ENCODE assay signal across 9 cellular contexts in genomic region chr17:31394544-31394943, GRCh38. TPM values are rescaled to one million over a fixed set of nuclear protein-coding genes. Genes with fewer than 3 reads are reported as not detected.
DNase-seq lines count a peak whose midpoint lies in the region; ATAC-seq and TF ChIP-seq lines count a peak whose summit lies in the region.
"Had no signal": no experiment of that assay in that cellular context is flagged by ENCODE, and none has a peak within 500 bp of the region (broad histone marks: within the 10 kb centered on the region; RNA-seq: fewer than 3 reads in every experiment).

No MANE protein-coding gene starts in this region.

- no peak overlapping the region for H3K4me3 ChIP-seq in fibroblast of lung (replicated peaks in 1 of 4; ENCODE audit: control extremely low read depth in 1 of 4, insufficient read depth in 1 of 4, low read depth in 3 of 4, low read length in 4 of 4)

- TF ChIP-seq CTCF in fibroblast of lung (conservative IDR thresholded peaks at IDR 0.05 in 1 of 2, IDR thresholded peaks at IDR 0.05 in 1 of 2; ENCODE audit: low read depth in 1 of 2, low read length in 2 of 2), result no peak

- H3K27me3 ChIP-seq in fibroblast of lung (ENCODE audit: control insufficient read depth, insufficient read depth, low read length), result peaks cover 29% of the 10 kb centered on the region

- H3K27ac Mint-ChIP-seq in activated CD4-positive, alpha-beta T cell treated with anti-CD3 and anti-CD28 coated beads, Interleukin-2, amount 10 ng/mL, durations not matched to agents 24 days and 14 days, result no peak overlapping the region

- H3K27ac ChIP-seq in fibroblast of lung (ENCODE audit: insufficient read depth, low read length), result no peak overlapping the region
- H3K27ac ChIP-seq: C4-2B had no signal

- H3K9me3 Mint-ChIP-seq in activated CD4-positive, alpha-beta T cell treated with anti-CD3 and anti-CD28 coated beads, Interleukin-2, amount 10 ng/mL, durations not matched to agents 24 days and 14 days, result no peaks in the 10 kb centered on the region

- no peak overlapping the region for H3K9ac ChIP-seq in fibroblast of lung (ENCODE audit: insufficient read depth, low read length)

- no peak overlapping the region for H3K4me2 ChIP-seq in fibroblast of lung (ENCODE audit: extremely low read depth, insufficient read depth, low read length)

- H3K9me3 ChIP-seq in fibroblast of lung (ENCODE audit: control insufficient read depth, insufficient read depth, low read depth, low read length), result no peaks in the 10 kb centered on the region

- peaks cover 6% of the 10 kb centered on the region for H3K4me1 Mint-ChIP-seq in activated CD4-positive, alpha-beta T cell treated with anti-CD3 and anti-CD28 coated beads, Interleukin-2, amount 10 ng/mL, durations not matched to agents 24 days and 14 days

- no peaks in the 10 kb centered on the region for H3K36me3 ChIP-seq in fibroblast of lung (ENCODE audit: control insufficient read depth, insufficient read depth, low read length)

- intact Hi-C loops in activated CD4-positive, alpha-beta T cell treated with anti-CD3 and anti-CD28 coated beads, Interleukin-2, amount 10 ng/mL, durations not matched to agents 24 days and 14 days (cut with micrococcal nuclease), result no loop called here

- ATAC-seq in HG03280 (IDR thresholded peaks at IDR 0.05; ENCODE audit: unreplicated experiment) (no peak), GM19397 (IDR thresholded peaks at IDR 0.05; ENCODE audit: unreplicated experiment) (no peak)

- DNase-seq in activated gamma-delta T cell treated with Interleukin-2 at 50 U/mL for 16 hours (peak; percentile 37), activated gamma-delta T cell (lab: John Stamatoyannopoulos, UW) (no peak), fibroblast of lung (ENCODE audit: low read depth in 2 of 2) (peak; percentile 62 to 79), nucleus accumbens (lab: John Stamatoyannopoulos, UW) (peak in 32 of 56 donors; percentile 19 to 76 (median 40)), NCI-H1092 treated with DMSO at 0.1 percent for 48 hours (lab: John Stamatoyannopoulos, UW) (no peak)
- peak; percentile 87 for DNase-seq in activated CD4-positive, alpha-beta T cell treated with anti-CD3 and anti-CD28 coated beads, Interleukin-2, amount 10 ng/mL, durations not matched to agents 24 days and 14 days

- H2AFZ ChIP-seq in fibroblast of lung (ENCODE audit: low read length), result no peak overlapping the region

- peaks cover 47% of the 10 kb centered on the region for H3K27me3 Mint-ChIP-seq in activated CD4-positive, alpha-beta T cell treated with anti-CD3 and anti-CD28 coated beads, Interleukin-2, amount 10 ng/mL, durations not matched to agents 24 days and 14 days

- H3K79me2 ChIP-seq in fibroblast of lung (ENCODE audit: control insufficient read depth, insufficient read depth, low read length), result no peaks in the 10 kb centered on the region

- peaks cover 2% of the 10 kb centered on the region for H4K20me1 ChIP-seq in fibroblast of lung (ENCODE audit: control insufficient read depth, extremely low read depth, insufficient read depth, low read length)

- H3K4me3 Mint-ChIP-seq in activated CD4-positive, alpha-beta T cell treated with anti-CD3 and anti-CD28 coated beads, Interleukin-2, amount 10 ng/mL, durations not matched to agents 24 days and 14 days, result no peak overlapping the region

- no peaks in the 10 kb centered on the region for H3K36me3 Mint-ChIP-seq in activated CD4-positive, alpha-beta T cell treated with anti-CD3 and anti-CD28 coated beads, Interleukin-2, amount 10 ng/mL, durations not matched to agents 24 days and 14 days (ENCODE audit: low read depth)

- no peaks in the 10 kb centered on the region for H3K4me1 ChIP-seq in fibroblast of lung (ENCODE audit: control insufficient read depth, extremely low read depth, insufficient read depth, low read length)

RNA-seq across cellular contexts. Expression of gene RAB11FIP4, which starts 3.1 kb away (rescaled TPM):
- 24.3 and 26.4 TPM in 2 replicates for total RNA-seq in activated CD4-positive, alpha-beta T cell treated with anti-CD3 and anti-CD28 coated beads, Interleukin-2, amount 10 ng/mL, durations not matched to agents 24 days and 14 days
- total RNA-seq in fibroblast of lung, result 0.66 and 1.8 TPM in 2 replicates
- polyA plus RNA-seq in fibroblast of lung, result 0.14 and 0.16 TPM in 2 replicates
- 0.27 and 0.43 TPM in 2 replicates for polyA plus RNA-seq in fibroblast of lung (2012)
- 1.1 TPM in 1 of 2 replicates, not detected in the other for polyA minus RNA-seq in fibroblast of lung (ENCODE audit: low replicate concordance)

Comparison
In these comparisons a context has a peak if more than half of its experiments do, and no peak if none do; other contexts are left out.
1. DNase-seq: peak in activated gamma-delta T cell treated with Interleukin-2 at 50 U/mL for 16 hours (single experiment), activated CD4-positive, alpha-beta T cell treated with anti-CD3 and anti-CD28 coated beads, Interleukin-2, amount 10 ng/mL, durations not matched to agents 24 days and 14 days (single experiment), fibroblast of lung (2 of 2) and nucleus accumbens (32 of 56); none in activated gamma-delta T cell (single experiment) and NCI-H1092 treated with DMSO at 0.1 percent for 48 hours (single experiment).